Comparison of ENCODE assay signal across 8 cellular contexts in the genomic region with DNA sequence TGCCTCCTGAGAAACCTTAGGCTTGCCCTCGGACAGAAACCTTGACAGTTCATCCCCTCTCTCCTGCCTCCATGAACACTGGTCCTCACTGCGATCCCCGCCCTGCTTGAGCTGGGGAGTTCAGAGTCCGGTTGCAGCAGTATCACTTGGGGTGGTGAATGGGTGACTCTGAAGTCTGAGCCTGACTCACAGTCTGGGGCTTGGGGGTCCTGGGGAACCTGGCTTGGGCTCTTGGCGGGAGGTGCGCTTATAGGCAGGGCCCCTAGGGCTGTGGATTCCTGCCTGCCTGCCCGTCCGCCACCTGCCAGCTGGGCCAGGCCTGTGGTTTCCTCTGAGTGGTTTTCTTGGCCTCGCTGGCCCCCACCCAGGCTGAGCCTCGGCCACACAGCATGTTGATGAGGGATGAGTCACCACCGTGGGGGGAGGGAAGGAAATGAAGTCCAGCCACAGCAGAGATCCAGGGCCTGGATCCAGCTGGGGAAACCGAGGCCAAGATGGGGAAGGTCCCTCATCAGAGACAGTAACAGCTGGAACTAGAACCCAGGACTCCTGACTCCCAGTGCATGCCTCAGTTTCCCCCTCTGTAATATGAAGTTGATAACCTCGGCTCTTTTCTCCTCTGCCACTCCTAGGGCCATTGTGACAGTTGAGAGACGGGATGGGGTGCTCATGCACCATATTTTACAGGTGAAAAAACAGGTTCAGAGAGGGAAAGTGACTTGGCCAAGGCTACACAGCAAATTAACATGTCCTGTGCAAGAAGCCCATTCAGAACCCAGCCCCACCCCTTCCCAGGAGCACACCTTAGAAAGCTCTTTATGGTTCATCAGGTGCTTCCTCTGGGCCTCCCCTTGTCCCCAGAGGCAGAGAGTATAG. TPM values are rescaled to one million over a fixed set of nuclear protein-coding genes. Genes with fewer than 3 reads are reported as not detected.
DNase-seq lines count a peak whose midpoint lies in the region; ATAC-seq lines count a peak whose summit lies in the region.

No MANE protein-coding gene starts in this region.

- no peaks in the 10 kb centered on the region for H3K9me3 Mint-ChIP-seq in activated CD8-positive, alpha-beta T cell treated with anti-CD3 and anti-CD28 coated beads, Interleukin-2, amount 10 ng/mL, durations not matched to agents 7 days and 5 days (ENCODE audit: insufficient read depth)

- no peak overlapping the region for H3K27ac Mint-ChIP-seq in activated CD8-positive, alpha-beta T cell treated with anti-CD3 and anti-CD28 coated beads, Interleukin-2, amount 10 ng/mL, durations not matched to agents 7 days and 5 days

- POLR2A ChIA-PET in activated CD8-positive, alpha-beta T cell treated with anti-CD3 and anti-CD28 coated beads, Interleukin-2, amount 10 ng/mL, durations not matched to agents 7 days and 5 days (lab: Charles Lee): no interaction called here

- DNase-seq in ELF-1 (ENCODE audit: low read depth, low spot score) (peak; percentile 52), LHCN-M2 (ENCODE audit: low read depth) (peak; percentile 90), glomerular visceral epithelial cell (ENCODE audit: extremely low spot score) (peak; percentile 100), renal cortical epithelial cell (ENCODE audit: low read depth) (peak; percentile 89), NCI-H1694 treated with DMSO at 0.1 percent for 48 hours (lab: John Stamatoyannopoulos, UW) (no peak)
- peak; percentile 65 for DNase-seq in activated CD8-positive, alpha-beta T cell treated with anti-CD3 and anti-CD28 coated beads, Interleukin-2, amount 10 ng/mL, durations not matched to agents 7 days and 5 days
- no peak for DNase-seq in stimulated activated CD4-positive, alpha-beta T cell treated with anti-CD3 and anti-CD28 coated beads, Interleukin-4, amount 100 ng/mL, for 24 hours

- peak; percentile 70 for ATAC-seq in GM21390 (IDR thresholded peaks at IDR 0.05; ENCODE audit: unreplicated experiment)
- peak; percentile 54 for ATAC-seq in activated CD8-positive, alpha-beta T cell treated with anti-CD3 and anti-CD28 coated beads, Interleukin-2, amount 10 ng/mL, durations not matched to agents 7 days and 5 days

- H3K27me3 Mint-ChIP-seq in activated CD8-positive, alpha-beta T cell treated with anti-CD3 and anti-CD28 coated beads, Interleukin-2, amount 10 ng/mL, durations not matched to agents 7 days and 5 days (ENCODE audit: low read depth): no peaks in the 10 kb centered on the region

- no peaks in the 10 kb centered on the region for H3K36me3 Mint-ChIP-seq in activated CD8-positive, alpha-beta T cell treated with anti-CD3 and anti-CD28 coated beads, Interleukin-2, amount 10 ng/mL, durations not matched to agents 7 days and 5 days (ENCODE audit: low read depth)

- CTCF ChIA-PET in activated CD8-positive, alpha-beta T cell treated with anti-CD3 and anti-CD28 coated beads, Interleukin-2, amount 10 ng/mL, durations not matched to agents 7 days and 5 days (lab: Charles Lee): interaction anchor here (1.0 to 2.6 kb wide), 5 partner anchors 9 to 116 kb away, joined by 3 to 19 read pairs (median 8); a partner anchor contains a TSS

- peaks cover 23% of the 10 kb centered on the region for H3K4me1 Mint-ChIP-seq in activated CD8-positive, alpha-beta T cell treated with anti-CD3 and anti-CD28 coated beads, Interleukin-2, amount 10 ng/mL, durations not matched to agents 7 days and 5 days (ENCODE audit: low read depth)

- no peak overlapping the region for H3K4me3 Mint-ChIP-seq in activated CD8-positive, alpha-beta T cell treated with anti-CD3 and anti-CD28 coated beads, Interleukin-2, amount 10 ng/mL, durations not matched to agents 7 days and 5 days

RNA-seq across cellular contexts. Expression of a gene that starts 9.2 kb away (rescaled TPM):
- total RNA-seq in LHCN-M2 (2014; rRNA removed) (not detected in 2 replicates), renal cortical epithelial cell (0.30 TPM in 1 of 2 replicates, not detected in the other)
- 0.07 TPM for polyA plus RNA-seq in LHCN-M2 (2012)
- total RNA-seq in activated CD8-positive, alpha-beta T cell treated with anti-CD3 and anti-CD28 coated beads, Interleukin-2, amount 10 ng/mL, durations not matched to agents 7 days and 5 days: not detected

RNA-seq across cellular contexts. Expression of a gene that starts 17.1 kb away (rescaled TPM):
- 0.29 and 0.71 TPM in 2 replicates for total RNA-seq in LHCN-M2 (2014; rRNA removed)
- 0.17 TPM for polyA plus RNA-seq in LHCN-M2 (2012)
- under 1 TPM; 0.66 to 0.89 TPM for total RNA-seq in activated CD8-positive, alpha-beta T cell treated with anti-CD3 and anti-CD28 coated beads, Interleukin-2, amount 10 ng/mL, durations not matched to agents 7 days and 5 days
- total RNA-seq in renal cortical epithelial cell: not detected in 2 replicates

RNA-seq across cellular contexts. Expression of a gene that starts 34.1 kb away (rescaled TPM):
- 0.11 TPM in 1 of 2 replicates, not detected in the other for total RNA-seq in LHCN-M2 (2014; rRNA removed)
- 0.10 TPM for polyA plus RNA-seq in LHCN-M2 (2012)
- total RNA-seq in activated CD8-positive, alpha-beta T cell treated with anti-CD3 and anti-CD28 coated beads, Interleukin-2, amount 10 ng/mL, durations not matched to agents 7 days and 5 days: not detected
- 0.15 TPM in 1 of 2 replicates, not detected in the other for total RNA-seq in renal cortical epithelial cell

RNA-seq across cellular contexts. Expression of a gene that starts 34.2 kb away (rescaled TPM):
- not detected in 2 replicates for total RNA-seq in LHCN-M2 (2014; rRNA removed)
- not detected for polyA plus RNA-seq in LHCN-M2 (2012)
- not detected for total RNA-seq in activated CD8-positive, alpha-beta T cell treated with anti-CD3 and anti-CD28 coated beads, Interleukin-2, amount 10 ng/mL, durations not matched to agents 7 days and 5 days
- 0.94 TPM in 1 of 2 replicates, not detected in the other for total RNA-seq in renal cortical epithelial cell

Comparison
In these comparisons a context has a peak if more than half of its experiments do, and no peak if none do; other contexts are left out.
1. DNase-seq: peak in ELF-1 (single experiment), LHCN-M2 (single experiment), activated CD8-positive, alpha-beta T cell treated with anti-CD3 and anti-CD28 coated beads, Interleukin-2, amount 10 ng/mL, durations not matched to agents 7 days and 5 days (single experiment), glomerular visceral epithelial cell (single experiment) and renal cortical epithelial cell (single experiment); none in NCI-H1694 treated with DMSO at 0.1 percent for 48 hours (single experiment) and stimulated activated CD4-positive, alpha-beta T cell treated with anti-CD3 and anti-CD28 coated beads, Interleukin-4, amount 100 ng/mL, for 24 hours (single experiment).